15 cellular contexts compared by ENCODE assay signal in the genomic region with DNA sequence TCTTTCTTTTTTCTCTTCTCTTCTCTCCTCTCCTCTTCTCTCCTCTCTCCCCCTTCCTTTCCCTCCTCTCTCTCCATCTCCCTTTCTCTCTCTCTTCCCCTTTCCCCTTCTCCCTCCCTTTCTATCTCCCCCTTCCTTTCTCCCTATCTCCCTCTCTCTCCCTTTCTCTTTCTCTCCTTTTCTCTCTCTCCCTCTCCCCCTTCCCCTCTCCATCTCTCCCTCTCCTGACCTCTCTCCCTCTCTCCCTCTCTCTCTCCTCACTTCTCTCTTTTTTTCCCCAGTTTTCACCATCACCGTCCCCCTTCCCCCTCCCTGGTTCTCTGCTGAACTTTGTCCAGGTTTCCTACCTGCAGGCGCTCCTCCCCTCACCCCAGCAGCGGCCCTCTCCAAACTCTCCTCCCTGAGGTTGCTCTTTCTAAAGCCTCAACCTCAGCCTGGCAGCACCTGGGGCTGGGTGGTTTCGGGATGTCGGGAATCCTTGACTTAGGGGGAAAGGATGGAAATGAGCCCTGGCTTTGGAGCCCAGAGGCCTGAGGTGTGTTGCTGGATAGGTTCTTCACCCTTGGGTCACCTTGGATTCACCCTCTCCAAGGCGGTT. TPM values are rescaled to one million over a fixed set of nuclear protein-coding genes. Genes with fewer than 3 reads are reported as not detected.
DNase-seq lines count a peak whose midpoint lies in the region; ATAC-seq and TF ChIP-seq lines count a peak whose summit lies in the region.
"Had no signal": no experiment of that assay in that cellular context is flagged by ENCODE, and none has a peak within 500 bp of the region (broad histone marks: within the 10 kb centered on the region; RNA-seq: fewer than 3 reads in every experiment).

No MANE protein-coding gene starts in this region.

- no peak for ATAC-seq in HG03108 (IDR thresholded peaks at IDR 0.05; ENCODE audit: unreplicated experiment)

- WGBS in endodermal cell (ENCODE audit: insufficient coverage in 1 of 2, insufficient read length in 1 of 2), 2 experiments, result 3% methylated on average over 6 of the region's 6 CpGs; no CpG with 5 or more reads in 1 of the 2 experiments
- WGBS in mesodermal cell (ENCODE audit: insufficient coverage in 2 of 2), 2 experiments, result 16% methylated on average over 3 of the region's 6 CpGs; no CpG with 5 or more reads in 1 of the 2 experiments

- H3K9me3 Mint-ChIP-seq in endodermal cell, result no peaks in the 10 kb centered on the region
- no peaks in the 10 kb centered on the region for H3K9me3 Mint-ChIP-seq in type B pancreatic cell
- H3K9me3 Mint-ChIP-seq: stimulated activated naive CD8-positive, alpha-beta T cell treated with anti-CD3 and anti-CD28 coated beads, Interleukin-15, Interleukin-2, amounts not matched to agents 100 ng/mL and 50 ng/mL, for 24 hours had no signal

- H3K27me3 Mint-ChIP-seq in endodermal cell (ENCODE audit: insufficient read depth) (peaks cover 95% of the 10 kb centered on the region), type B pancreatic cell (peaks cover 99% of the 10 kb centered on the region)

- H3K36me3 Mint-ChIP-seq in endodermal cell (ENCODE audit: low read depth) (no peaks in the 10 kb centered on the region), type B pancreatic cell (peaks cover 3% of the 10 kb centered on the region)

- DNase-seq in endodermal cell, result peak; percentile 79
- DNase-seq in type B pancreatic cell (ENCODE audit: extremely low spot score, unreplicated experiment), result no peak
- no peak for DNase-seq in NCI-H82 (lab: John Stamatoyannopoulos, UW)
- DNase-seq in HuH-7 (ENCODE audit: low spot score), result no peak
- DNase-seq: COR-L47; effector CD8-positive, alpha-beta T cell; NCI-H2171; WERI-Rb-1 had no signal

- H3K4me1 Mint-ChIP-seq in endodermal cell (peaks cover 75% of the 10 kb centered on the region), type B pancreatic cell (ENCODE audit: unreplicated experiment) (peaks cover 48% of the 10 kb centered on the region)

- no peak for TF ChIP-seq CTCF in endodermal cell (conservative IDR thresholded peaks at IDR 0.05)
- no peak for TF ChIP-seq CTCF in type B pancreatic cell (conservative IDR thresholded peaks at IDR 0.05)

- H3K9ac ChIP-seq in HUES6 (ENCODE audit: low read length) (no peak overlapping the region), endodermal cell (ENCODE audit: extremely low read depth, low read length, poor library complexity, severe bottlenecking) (no peak overlapping the region)
- H3K9ac ChIP-seq: parathyroid adenoma had no signal

- H3K4me3 Mint-ChIP-seq in endodermal cell, result peak overlapping the region; percentile 51
- H3K4me3 Mint-ChIP-seq in type B pancreatic cell, result peak overlapping the region; percentile 88
- H3K4me3 Mint-ChIP-seq: memory B cell; stimulated activated naive CD8-positive, alpha-beta T cell treated with anti-CD3 and anti-CD28 coated beads, Interleukin-15, Interleukin-2, amounts not matched to agents 100 ng/mL and 50 ng/mL, for 24 hours had no signal

- peaks cover 100% of the 10 kb centered on the region for H3K27me3 ChIP-seq in HUES6 (ENCODE audit: control insufficient read depth, insufficient read depth, low read length)
- peaks cover 96% of the 10 kb centered on the region for H3K27me3 ChIP-seq in endodermal cell (ENCODE audit: control insufficient read depth, insufficient read depth, low read length, poor library complexity, severe bottlenecking)

- H3K27ac ChIP-seq in HUES6 (ENCODE audit: low read depth, low read length), result no peak overlapping the region
- H3K27ac ChIP-seq in endodermal cell (ENCODE audit: low read depth, low read length), result no peak overlapping the region
- H3K27ac ChIP-seq in mesodermal cell (ENCODE audit: low read depth, low read length, severe bottlenecking), result no peak overlapping the region
- H3K27ac ChIP-seq: parathyroid adenoma, WERI-Rb-1 had no signal

- H3K36me3 ChIP-seq in HUES6 (ENCODE audit: control insufficient read depth, insufficient read depth, low read length) (no peaks in the 10 kb centered on the region), endodermal cell (ENCODE audit: control insufficient read depth, insufficient read depth, low read length) (no peaks in the 10 kb centered on the region), mesodermal cell (ENCODE audit: control insufficient read depth, insufficient read depth, low read length) (no peaks in the 10 kb centered on the region)
- H3K36me3 ChIP-seq: WERI-Rb-1 had no signal

- peaks cover 64% of the 10 kb centered on the region for H3K4me1 ChIP-seq in HUES6 (ENCODE audit: control insufficient read depth, insufficient read depth, low read length)
- H3K4me1 ChIP-seq in endodermal cell (ENCODE audit: control insufficient read depth, insufficient read depth, low read length), result peaks cover 7% of the 10 kb centered on the region
- H3K4me1 ChIP-seq in mesodermal cell (ENCODE audit: control insufficient read depth, insufficient read depth, low read length, poor library complexity, severe bottlenecking), result peaks cover 30% of the 10 kb centered on the region
- H3K4me1 ChIP-seq: parathyroid adenoma had no signal

- H3K27ac Mint-ChIP-seq in endodermal cell (peak overlapping the region; percentile 15), type B pancreatic cell (peak overlapping the region; percentile 74)
- H3K27ac Mint-ChIP-seq: memory B cell; stimulated activated naive CD8-positive, alpha-beta T cell treated with anti-CD3 and anti-CD28 coated beads, Interleukin-15, Interleukin-2, amounts not matched to agents 100 ng/mL and 50 ng/mL, for 24 hours had no signal

- H3K9me3 ChIP-seq in HUES6 (ENCODE audit: control insufficient read depth, insufficient read depth, low read depth, low read length) (no peaks in the 10 kb centered on the region), endodermal cell (ENCODE audit: control insufficient read depth, low read length) (no peaks in the 10 kb centered on the region), mesodermal cell (ENCODE audit: control insufficient read depth, low read length) (no peaks in the 10 kb centered on the region)

- H3K4me3 ChIP-seq in HUES6 (ENCODE audit: low read depth, low read length), result peak overlapping the region; percentile 54
- H3K4me3 ChIP-seq in endodermal cell (ENCODE audit: low read length), result peak overlapping the region; percentile 78
- H3K4me3 ChIP-seq in mesodermal cell (ENCODE audit: extremely low read depth, insufficient read depth, low read length, poor library complexity, severe bottlenecking), result peak overlapping the region; percentile 16

RNA-seq across cellular contexts. Expression of gene TBX3, which starts 14.7 kb away (rescaled TPM):
- 10 to 100 TPM; 80.8 to 88.1 TPM for total RNA-seq in endodermal cell
- 5.5 TPM for polyA plus RNA-seq in endodermal cell (2013, experiment 1 of 2)
- 5.9 TPM for polyA plus RNA-seq in endodermal cell (2013, experiment 2 of 2)
- 73.1 TPM for polyA plus RNA-seq in mesodermal cell (2013, experiment 1 of 2)
- 94.7 TPM for polyA plus RNA-seq in mesodermal cell (2013, experiment 2 of 2)
- total RNA-seq in type B pancreatic cell (ENCODE audit: low replicate concordance), result 102 and 130 TPM in 2 replicates
- total RNA-seq: OCI-LY7 had no signal

Comparison
In these comparisons a context has a peak if more than half of its experiments do, and no peak if none do; other contexts are left out.
1. H3K4me3 ChIP-seq: peak in every context shown above with its lines; median percentile 78 in endodermal cell; 54 in HUES6; 16 in mesodermal cell.